Comparison of ENCODE assay signal across 24 cellular contexts in the genomic region with DNA sequence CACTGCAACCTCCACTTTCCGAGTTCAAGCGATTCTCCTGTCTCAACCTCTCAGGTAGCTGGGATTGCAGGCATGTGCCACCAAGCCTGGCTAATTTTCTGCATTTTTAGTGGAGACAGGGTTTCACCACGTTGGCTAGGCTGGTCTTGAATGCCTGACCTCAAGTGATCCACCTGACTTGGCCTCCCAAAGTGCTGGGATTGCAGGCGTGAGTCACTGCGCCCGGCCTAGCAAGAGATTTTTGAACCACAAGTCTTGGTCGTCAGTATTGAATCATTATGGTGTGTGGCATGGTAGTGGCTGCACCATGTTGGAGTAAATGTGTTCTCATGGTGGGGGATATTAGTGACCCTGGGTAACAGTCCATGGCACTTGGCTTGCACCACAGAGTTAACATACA. TPM values are rescaled to one million over a fixed set of nuclear protein-coding genes. Genes with fewer than 3 reads are reported as not detected.
DNase-seq lines count a peak whose midpoint lies in the region; ATAC-seq, FAIRE-seq and TF ChIP-seq lines count a peak whose summit lies in the region.
"Had no signal": no experiment of that assay in that cellular context is flagged by ENCODE, and none has a peak within 500 bp of the region (broad histone marks: within the 10 kb centered on the region; RNA-seq: fewer than 3 reads in every experiment).

No MANE protein-coding gene starts in this region.

- H3K4me1 Mint-ChIP-seq in effector memory CD8-positive, alpha-beta T cell (ENCODE audit: low read depth in 2 of 2) = no peaks in the 10 kb centered on the region
- H3K4me1 Mint-ChIP-seq: activated naive CD4-positive, alpha-beta T cell treated with anti-CD3 and anti-CD28 coated beads, Interleukin-2, amount 10 ng/mL, durations not matched to agents 7 days and 5 days; central memory CD8-positive, alpha-beta T cell; stimulated activated memory B cell treated with anti-CD40 and anti-IgM and Interleukin-4, amounts not matched to agents 10 μg/mL and 1 μg/mL and 100 μg/mL, for 72 hours had no signal

- no peak for TF ChIP-seq POLR2A in GM12891 (IDR thresholded peaks at IDR 0.05; ENCODE audit: low read depth, low read length)

- no peak overlapping the region for H3K27ac Mint-ChIP-seq in effector memory CD8-positive, alpha-beta T cell
- H3K27ac Mint-ChIP-seq: activated naive CD4-positive, alpha-beta T cell treated with anti-CD3 and anti-CD28 coated beads, Interleukin-2, amount 10 ng/mL, durations not matched to agents 7 days and 5 days; HFFc6; mesothelial cell of epicardium; naive thymus-derived CD8-positive, alpha-beta T cell; stimulated activated memory B cell treated with anti-CD40 and anti-IgM and Interleukin-4, amounts not matched to agents 10 μg/mL and 1 μg/mL and 100 μg/mL, for 72 hours; T-helper 2 cell treated with Interferon-gamma antibody and Interleukin-4, amounts not matched to agents 5 μg/mL and 100 μg/mL, for 36 hours had no signal

- no peak overlapping the region for H3K4me3 Mint-ChIP-seq in effector memory CD8-positive, alpha-beta T cell
- H3K4me3 Mint-ChIP-seq: activated naive CD4-positive, alpha-beta T cell treated with anti-CD3 and anti-CD28 coated beads, Interleukin-2, amount 10 ng/mL, durations not matched to agents 7 days and 5 days; central memory CD8-positive, alpha-beta T cell; HFFc6; mesothelial cell of epicardium; naive thymus-derived CD8-positive, alpha-beta T cell; stimulated activated memory B cell treated with anti-CD40 and anti-IgM and Interleukin-4, amounts not matched to agents 10 μg/mL and 1 μg/mL and 100 μg/mL, for 72 hours; T-helper 2 cell treated with Interferon-gamma antibody and Interleukin-4, amounts not matched to agents 5 μg/mL and 100 μg/mL, for 36 hours had no signal

- peaks cover 35 to 36% of the 10 kb centered on the region in 2 donors for H3K27me3 Mint-ChIP-seq in effector memory CD8-positive, alpha-beta T cell
- H3K27me3 Mint-ChIP-seq: stimulated activated memory B cell treated with anti-CD40 and anti-IgM and Interleukin-4, amounts not matched to agents 10 μg/mL and 1 μg/mL and 100 μg/mL, for 72 hours had no signal

- no peaks in the 10 kb centered on the region for H3K9me3 Mint-ChIP-seq in effector memory CD8-positive, alpha-beta T cell
- H3K9me3 Mint-ChIP-seq: activated naive CD4-positive, alpha-beta T cell treated with anti-CD3 and anti-CD28 coated beads, Interleukin-2, amount 10 ng/mL, durations not matched to agents 7 days and 5 days; central memory CD8-positive, alpha-beta T cell; HFFc6; mesothelial cell of epicardium; naive thymus-derived CD8-positive, alpha-beta T cell; stimulated activated memory B cell treated with anti-CD40 and anti-IgM and Interleukin-4, amounts not matched to agents 10 μg/mL and 1 μg/mL and 100 μg/mL, for 72 hours; T-helper 2 cell treated with Interferon-gamma antibody and Interleukin-4, amounts not matched to agents 5 μg/mL and 100 μg/mL, for 36 hours had no signal

- no peaks in the 10 kb centered on the region for H3K36me3 Mint-ChIP-seq in effector memory CD8-positive, alpha-beta T cell (ENCODE audit: insufficient read depth)
- H3K36me3 Mint-ChIP-seq: activated naive CD4-positive, alpha-beta T cell treated with anti-CD3 and anti-CD28 coated beads, Interleukin-2, amount 10 ng/mL, durations not matched to agents 7 days and 5 days; mesothelial cell of epicardium; naive thymus-derived CD8-positive, alpha-beta T cell; stimulated activated memory B cell treated with anti-CD40 and anti-IgM and Interleukin-4, amounts not matched to agents 10 μg/mL and 1 μg/mL and 100 μg/mL, for 72 hours had no signal

- ATAC-seq in effector memory CD8-positive, alpha-beta T cell (replicated peaks) = no peak
- ATAC-seq: heart right ventricle; naive thymus-derived CD8-positive, alpha-beta T cell; SK-N-SH treated with all-trans-retinoic acid at 6 μM for 48 hours; stimulated activated memory B cell treated with anti-CD40 and anti-IgM and Interleukin-4, amounts not matched to agents 10 μg/mL and 1 μg/mL and 100 μg/mL, for 72 hours had no signal

- peak; percentile 51 for FAIRE-seq in GM12891 (lab: Jason Lieb, UNC)
- FAIRE-seq: D721Med, small intestine had no signal

- DNase-seq in GM12891 (ENCODE audit: insufficient read length, low spot score) (no peak), M059J (ENCODE audit: low read depth) (peak; percentile 81), amniotic epithelial cell (ENCODE audit: low read depth) (peak; percentile 32), kidney tubule cell (ENCODE audit: low spot score) (peak; percentile 91), RPMI8226 (no peak)
- DNase-seq in effector memory CD8-positive, alpha-beta T cell = no peak
- no peak for DNase-seq in stimulated activated CD4-positive, alpha-beta T cell treated with anti-CD3 and anti-CD28 coated beads, Interleukin-4, amount 100 ng/mL, for 4 hours
- DNase-seq: activated CD4-positive, alpha-beta T cell treated with anti-CD3 and anti-CD28 coated beads, Interleukin-2, amount 50 U/mL, for 1 hour; activated naive CD4-positive, alpha-beta T cell treated with anti-CD3 and anti-CD28 coated beads, Interleukin-2, amount 10 ng/mL, durations not matched to agents 7 days and 5 days; heart right ventricle; HFFc6; KG1; naive thymus-derived CD8-positive, alpha-beta T cell; NCI-H1092; NCI-H187 treated with DMSO at 0.1 percent for 48 hours; NCI-H526; small intestine; testis had no signal

TF ChIP-seq in GM12891, 5 proteins besides CTCF, POLR2A, EP300 and RAD21:
- TF ChIP-seq PAX5 (IDR thresholded peaks at IDR 0.05; ENCODE audit: insufficient read depth, low read length, severe bottlenecking) = no peak
- no peak for TF ChIP-seq POLR2AphosphoS5 (IDR thresholded peaks at IDR 0.05; ENCODE audit: low read depth, low read length)
- no peak for TF ChIP-seq SPI1 (IDR thresholded peaks at IDR 0.05; ENCODE audit: low read depth, low read length)
- TF ChIP-seq POU2F2 (IDR thresholded peaks at IDR 0.05; ENCODE audit: low read depth, low read length) = no peak
- no peak for TF ChIP-seq TAF1 (IDR thresholded peaks at IDR 0.05; ENCODE audit: low read depth, low read length)

RNA-seq across cellular contexts. Expression of a gene that starts 24.9 kb away (rescaled TPM):
- polyA plus RNA-seq in GM12891 (2012; ENCODE audit: low read depth, missing spikeins) = 109 TPM
- total RNA-seq in M059J (2014; rRNA removed; shearing (Covaris generic)) = 36.2 and 49.0 TPM in 2 replicates
- polyA plus RNA-seq: naive thymus-derived CD8-positive, alpha-beta T cell had no signal

Comparison
In these comparisons a context has a peak if more than half of its experiments do, and no peak if none do; other contexts are left out.
1. DNase-seq: peak in M059J (single experiment), amniotic epithelial cell (single experiment) and kidney tubule cell (single experiment); none in GM12891 (single experiment), RPMI8226 (single experiment), effector memory CD8-positive, alpha-beta T cell (0 of 3) and stimulated activated CD4-positive, alpha-beta T cell treated with anti-CD3 and anti-CD28 coated beads, Interleukin-4, amount 100 ng/mL, for 4 hours (0 of 2).